21 cellular contexts compared by ENCODE assay signal in genomic region chr5:112579771-112580170, GRCh38.
"Had no signal": no experiment of that assay in that cellular context is flagged by ENCODE, and none has a peak within 500 bp of the region (broad histone marks: within the 10 kb centered on the region; RNA-seq: fewer than 3 reads in every experiment).

No MANE protein-coding gene starts in this region.

- H3K27ac Mint-ChIP-seq: immature natural killer cell; naive thymus-derived CD8-positive, alpha-beta T cell; nephron progenitor cell; stimulated activated memory B cell treated with anti-CD40 and anti-IgM and Interleukin-4, amounts not matched to agents 10 μg/mL and 1 μg/mL and 100 μg/mL, for 72 hours had no signal

- ATAC-seq: left ventricle myocardium superior; lower lobe of right lung; naive thymus-derived CD8-positive, alpha-beta T cell; sciatic nerve; stimulated activated memory B cell treated with anti-CD40 and anti-IgM and Interleukin-4, amounts not matched to agents 10 μg/mL and 1 μg/mL and 100 μg/mL, for 72 hours; stimulated activated naive CD8-positive, alpha-beta T cell treated with anti-CD3 and anti-CD28 coated beads, Interleukin-15, Interleukin-2, amounts not matched to agents 100 U/mL and 50 U/mL, for 24 hours had no signal

- H3K27me3 ChIP-seq: dorsolateral prefrontal cortex, right atrium auricular region, spleen, testis, tibial artery, upper lobe of left lung had no signal

- H3K4me3 Mint-ChIP-seq: immature natural killer cell; naive thymus-derived CD8-positive, alpha-beta T cell; nephron progenitor cell; stimulated activated memory B cell treated with anti-CD40 and anti-IgM and Interleukin-4, amounts not matched to agents 10 μg/mL and 1 μg/mL and 100 μg/mL, for 72 hours had no signal

- H3K27ac ChIP-seq: dorsolateral prefrontal cortex, lower lobe of right lung, prostate gland, right atrium auricular region, spleen, testis, tibial artery, upper lobe of left lung had no signal

- H3K27me3 Mint-ChIP-seq: stimulated activated memory B cell treated with anti-CD40 and anti-IgM and Interleukin-4, amounts not matched to agents 10 μg/mL and 1 μg/mL and 100 μg/mL, for 72 hours had no signal

- H3K9me3 ChIP-seq: lower lobe of right lung, prostate gland, right atrium auricular region, spleen, testis, tibial artery, upper lobe of left lung had no signal

- DNase-seq: dorsolateral prefrontal cortex; effector CD4-positive, alpha-beta T cell; hypothalamus; immature natural killer cell; left ventricle myocardium superior; lower lobe of right lung; midbrain; naive thymus-derived CD8-positive, alpha-beta T cell; nephron progenitor cell; nucleus accumbens; spleen; stimulated activated CD4-positive, alpha-beta T cell treated with anti-CD3 and anti-CD28 coated beads, Interleukin-4, amount 100 ng/mL, for 4 hours; stimulated activated naive CD8-positive, alpha-beta T cell treated with anti-CD3 and anti-CD28 coated beads, Interleukin-15, Interleukin-2, amounts not matched to agents 100 U/mL and 50 U/mL, for 24 hours; substantia nigra; testis; tibial artery; upper lobe of left lung had no signal

- H3K4me1 Mint-ChIP-seq: naive thymus-derived CD8-positive, alpha-beta T cell; nephron progenitor cell; stimulated activated memory B cell treated with anti-CD40 and anti-IgM and Interleukin-4, amounts not matched to agents 10 μg/mL and 1 μg/mL and 100 μg/mL, for 72 hours had no signal

- H3K9me3 Mint-ChIP-seq: naive thymus-derived CD8-positive, alpha-beta T cell; nephron progenitor cell had no signal

- H3K4me3 ChIP-seq: dorsolateral prefrontal cortex, lower lobe of right lung, prostate gland, right atrium auricular region, spleen, testis, tibial artery, upper lobe of left lung had no signal

- H3K4me1 ChIP-seq: lower lobe of right lung, prostate gland, spleen, upper lobe of left lung had no signal

- H3K36me3 Mint-ChIP-seq: immature natural killer cell; naive thymus-derived CD8-positive, alpha-beta T cell; stimulated activated memory B cell treated with anti-CD40 and anti-IgM and Interleukin-4, amounts not matched to agents 10 μg/mL and 1 μg/mL and 100 μg/mL, for 72 hours had no signal

- H3K36me3 ChIP-seq: lower lobe of right lung, prostate gland, right atrium auricular region, spleen, tibial artery, upper lobe of left lung had no signal
